In genomic region chr22:20392983-20393704, GRCh38 we compare ENCODE assay signal across 1 cellular context.
TF ChIP-seq lines count a peak whose summit lies in the region.

No MANE protein-coding gene starts in this region.

TF ChIP-seq in A549, 52 proteins besides CTCF, POLR2A, EP300 and RAD21 (continued from another document):
- no peak for TF ChIP-seq HMGXB4 (CRISPR knock-in tag; IDR thresholded peaks at IDR 0.05; ENCODE audit: borderline replicate concordance)
- TF ChIP-seq EHMT2 (IDR thresholded peaks at IDR 0.05; ENCODE audit: low read depth) = no peak
- TF ChIP-seq MAZ (IDR thresholded peaks at IDR 0.05; ENCODE audit: borderline replicate concordance, low read depth, low read length) = no peak
- no peak for TF ChIP-seq CBX8 (IDR thresholded peaks at IDR 0.05)
